ENCODE assay signal across 8 cellular contexts in genomic region chr17:30600062-30600829, GRCh38.
DNase-seq lines count a peak whose midpoint lies in the region; ATAC-seq, FAIRE-seq and TF ChIP-seq lines count a peak whose summit lies in the region.

No MANE protein-coding gene starts in this region.

- peaks cover 5% of the 10 kb centered on the region for H3K4me1 ChIP-seq in neuron (ENCODE audit: insufficient read depth, low read length)

- peak overlapping the region; percentile 95 for H2AFZ ChIP-seq in neuron (ENCODE audit: low read depth, low read length)

- peak; percentile 89 for ATAC-seq in GM21737 (IDR thresholded peaks at IDR 0.05; ENCODE audit: unreplicated experiment)

- H3K9me3 ChIP-seq in neuron (ENCODE audit: low read length) = no peaks in the 10 kb centered on the region

- H3K4me3 ChIP-seq in neuron (ENCODE audit: low read length) = peak overlapping the region; percentile 99

- H3K27ac ChIP-seq in substantia nigra (ENCODE audit: low read depth, low read length, poor library complexity, severe bottlenecking) = peak overlapping the region; percentile 88

- peak; percentile 85 for DNase-seq in ELR (ENCODE audit: low read depth)
- peak; percentile 92 for DNase-seq in KG1 (lab: John Stamatoyannopoulos, UW)
- peak in 3 of 4 experiments; percentile 29 to 35 (median 31) for DNase-seq in activated naive CD4-positive, alpha-beta T cell (lab: John Stamatoyannopoulos, UW)
- DNase-seq in frontal cortex (ENCODE audit: low spot score in 2 of 2) = peak; percentile 81 to 83
- DNase-seq in substantia nigra (lab: John Stamatoyannopoulos, UW) = peak in 48 of 49 donors; percentile 37 to 86 (median 72)

- H3K36me3 ChIP-seq in neuron (ENCODE audit: insufficient read depth, low read length) = no peaks in the 10 kb centered on the region

- TF ChIP-seq POLR2A in Raji (IDR thresholded peaks at IDR 0.05; ENCODE audit: insufficient read depth, low read depth, low read length) = peak; percentile 87

- no peak for FAIRE-seq in frontal cortex (lab: Jason Lieb, UNC)

- H3K27me3 ChIP-seq in neuron (ENCODE audit: insufficient read depth, low read length) = no peaks in the 10 kb centered on the region

Comparison
In these comparisons a context has a peak if more than half of its experiments do, and no peak if none do; other contexts are left out.
1. Peak in every context shown above with its lines: DNase-seq, ATAC-seq, H3K4me3 ChIP-seq and H3K27ac ChIP-seq.
2. DNase-seq: peak in every context shown above with its lines; median percentile 92 in KG1; 85 in ELR; 82 in frontal cortex; 72 in substantia nigra; 31 in activated naive CD4-positive, alpha-beta T cell.